Comparison of ENCODE assay signal across 1 cellular context in the genomic region with DNA sequence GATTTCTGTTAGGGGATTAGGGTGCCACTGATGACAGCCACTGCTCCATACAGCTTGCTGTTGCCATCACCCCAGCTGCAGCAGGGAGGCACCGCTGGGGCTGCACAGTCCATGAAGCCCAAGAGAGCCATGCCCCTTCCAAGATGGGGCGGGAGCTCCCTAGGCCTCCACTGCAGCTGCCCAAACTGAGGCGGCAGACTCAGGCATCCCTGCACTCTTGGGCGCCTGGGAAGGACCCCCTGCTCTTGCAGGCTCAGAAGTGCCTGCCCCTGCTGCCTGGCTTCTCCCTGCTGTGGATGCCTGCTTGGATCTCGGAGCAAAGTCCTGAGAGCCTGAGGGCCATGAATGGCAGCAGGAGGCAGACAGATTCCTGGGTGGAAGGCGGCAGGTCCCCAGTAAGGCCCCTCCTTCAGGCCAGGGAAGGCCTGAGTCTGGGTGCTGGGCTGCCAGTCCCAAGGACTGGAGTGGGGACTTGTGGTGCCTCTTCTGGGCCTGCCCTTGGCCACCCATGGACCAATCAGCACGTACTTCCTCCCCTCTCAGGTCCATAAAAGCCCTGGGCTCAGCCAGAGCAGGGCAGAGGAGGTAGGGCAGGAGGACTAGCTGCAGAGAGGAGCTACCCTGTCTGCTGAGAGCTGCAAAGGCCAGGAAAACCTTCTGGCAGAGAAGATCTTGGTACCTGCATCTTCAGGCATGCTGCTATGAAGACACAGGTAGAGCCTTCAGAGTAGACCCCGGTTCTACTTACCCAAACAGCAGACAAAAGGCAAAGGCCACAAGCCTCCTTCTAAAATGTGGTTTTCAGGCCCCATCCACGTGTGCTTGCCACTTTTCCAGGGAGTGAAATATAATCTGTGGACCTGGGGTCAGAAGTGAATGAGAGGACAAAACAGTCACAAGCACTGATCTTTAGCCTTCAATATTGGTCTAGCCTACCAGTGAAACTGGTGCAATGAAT.
TF ChIP-seq lines count a peak whose summit lies in the region.

No MANE protein-coding gene starts in this region.

TF ChIP-seq in HepG2, 621 proteins besides CTCF, POLR2A, EP300 and RAD21 (continued from another document and continues in another):
- no peak for TF ChIP-seq SMC3 (IDR thresholded peaks at IDR 0.05; ENCODE audit: low read length)
- peak; percentile 90 for TF ChIP-seq PAXIP1 (CRISPR knock-in tag; conservative IDR thresholded peaks at IDR 0.05)
- TF ChIP-seq ZNF24 (IDR thresholded peaks at IDR 0.05), result no peak; the same call in 1 of the 2 replicates
- TF ChIP-seq ZNF670 (CRISPR knock-in tag; IDR thresholded peaks at IDR 0.05; ENCODE audit: borderline replicate concordance), result peak; percentile 82; the same call in 1 of the 2 replicates
- TF ChIP-seq ZNF121 (CRISPR knock-in tag; IDR thresholded peaks at IDR 0.05), result no peak; the same call in 1 of the 2 replicates
- no peak for TF ChIP-seq KIAA2018 (CRISPR knock-in tag; IDR thresholded peaks at IDR 0.05; ENCODE audit: borderline replicate concordance)
- TF ChIP-seq ZNF17 (CRISPR knock-in tag; IDR thresholded peaks at IDR 0.05), result 0 out of 2 replicates have a peak, but pooled peaks have one; percentile 28
- TF ChIP-seq, protein P1, sequence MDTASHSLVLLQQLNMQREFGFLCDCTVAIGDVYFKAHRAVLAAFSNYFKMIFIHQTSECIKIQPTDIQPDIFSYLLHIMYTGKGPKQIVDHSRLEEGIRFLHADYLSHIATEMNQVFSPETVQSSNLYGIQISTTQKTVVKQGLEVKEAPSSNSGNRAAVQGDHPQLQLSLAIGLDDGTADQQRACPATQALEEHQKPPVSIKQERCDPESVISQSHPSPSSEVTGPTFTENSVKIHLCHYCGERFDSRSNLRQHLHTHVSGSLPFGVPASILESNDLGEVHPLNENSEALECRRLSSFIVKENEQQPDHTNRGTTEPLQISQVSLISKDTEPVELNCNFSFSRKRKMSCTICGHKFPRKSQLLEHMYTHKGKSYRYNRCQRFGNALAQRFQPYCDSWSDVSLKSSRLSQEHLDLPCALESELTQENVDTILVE (CRISPR knock-in tag; IDR thresholded peaks at IDR 0.05), result no peak
- TF ChIP-seq KLF6 (CRISPR knock-in tag; IDR thresholded peaks at IDR 0.05), result peak; percentile 39; the same call in 1 of the 2 replicates
- TF ChIP-seq FIP1L1 (IDR thresholded peaks at IDR 0.05; ENCODE audit: borderline replicate concordance, insufficient read depth, low read depth, low read length), result no peak
- no peak for TF ChIP-seq ZNF839 (CRISPR knock-in tag; IDR thresholded peaks at IDR 0.05; ENCODE audit: borderline replicate concordance)
- TF ChIP-seq, protein P2, sequence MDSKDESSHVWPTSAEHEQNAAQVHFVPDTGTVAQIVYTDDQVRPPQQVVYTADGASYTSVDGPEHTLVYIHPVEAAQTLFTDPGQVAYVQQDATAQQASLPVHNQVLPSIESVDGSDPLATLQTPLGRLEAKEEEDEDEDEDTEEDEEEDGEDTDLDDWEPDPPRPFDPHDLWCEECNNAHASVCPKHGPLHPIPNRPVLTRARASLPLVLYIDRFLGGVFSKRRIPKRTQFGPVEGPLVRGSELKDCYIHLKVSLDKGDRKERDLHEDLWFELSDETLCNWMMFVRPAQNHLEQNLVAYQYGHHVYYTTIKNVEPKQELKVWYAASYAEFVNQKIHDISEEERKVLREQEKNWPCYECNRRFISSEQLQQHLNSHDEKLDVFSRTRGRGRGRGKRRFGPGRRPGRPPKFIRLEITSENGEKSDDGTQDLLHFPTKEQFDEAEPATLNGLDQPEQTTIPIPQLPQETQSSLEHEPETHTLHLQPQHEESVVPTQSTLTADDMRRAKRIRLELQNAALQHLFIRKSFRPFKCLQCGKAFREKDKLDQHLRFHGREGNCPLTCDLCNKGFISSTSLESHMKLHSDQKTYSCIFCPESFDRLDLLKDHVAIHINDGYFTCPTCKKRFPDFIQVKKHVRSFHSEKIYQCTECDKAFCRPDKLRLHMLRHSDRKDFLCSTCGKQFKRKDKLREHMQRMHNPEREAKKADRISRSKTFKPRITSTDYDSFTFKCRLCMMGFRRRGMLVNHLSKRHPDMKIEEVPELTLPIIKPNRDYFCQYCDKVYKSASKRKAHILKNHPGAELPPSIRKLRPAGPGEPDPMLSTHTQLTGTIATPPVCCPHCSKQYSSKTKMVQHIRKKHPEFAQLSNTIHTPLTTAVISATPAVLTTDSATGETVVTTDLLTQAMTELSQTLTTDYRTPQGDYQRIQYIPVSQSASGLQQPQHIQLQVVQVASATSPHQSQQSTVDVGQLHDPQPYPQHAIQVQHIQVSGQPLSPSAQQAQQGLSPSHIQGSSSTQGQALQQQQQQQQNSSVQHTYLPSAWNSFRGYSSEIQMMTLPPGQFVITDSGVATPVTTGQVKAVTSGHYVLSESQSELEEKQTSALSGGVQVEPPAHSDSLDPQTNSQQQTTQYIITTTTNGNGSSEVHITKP (CRISPR knock-in tag; IDR thresholded peaks at IDR 0.05; ENCODE audit: low read depth), result 0 out of 2 replicates have a peak, but pooled peaks have one; percentile 29
- TF ChIP-seq, protein P3, sequence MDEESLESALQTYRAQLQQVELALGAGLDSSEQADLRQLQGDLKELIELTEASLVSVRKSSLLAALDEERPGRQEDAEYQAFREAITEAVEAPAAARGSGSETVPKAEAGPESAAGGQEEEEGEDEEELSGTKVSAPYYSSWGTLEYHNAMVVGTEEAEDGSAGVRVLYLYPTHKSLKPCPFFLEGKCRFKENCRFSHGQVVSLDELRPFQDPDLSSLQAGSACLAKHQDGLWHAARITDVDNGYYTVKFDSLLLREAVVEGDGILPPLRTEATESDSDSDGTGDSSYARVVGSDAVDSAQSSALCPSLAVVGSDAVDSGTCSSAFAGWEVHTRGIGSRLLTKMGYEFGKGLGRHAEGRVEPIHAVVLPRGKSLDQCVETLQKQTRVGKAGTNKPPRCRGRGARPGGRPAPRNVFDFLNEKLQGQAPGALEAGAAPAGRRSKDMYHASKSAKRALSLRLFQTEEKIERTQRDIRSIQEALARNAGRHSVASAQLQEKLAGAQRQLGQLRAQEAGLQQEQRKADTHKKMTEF (CRISPR knock-in tag; IDR thresholded peaks at IDR 0.05), result peak; percentile 66; the same call in 1 of the 2 replicates
- no peak for TF ChIP-seq SUZ12 (IDR thresholded peaks at IDR 0.05; ENCODE audit: low read depth, low read length)
- TF ChIP-seq MAX (IDR thresholded peaks at IDR 0.05), result peak; percentile 95
- TF ChIP-seq ZBTB7B (CRISPR knock-in tag; IDR thresholded peaks at IDR 0.05), result no peak
- 0 out of 2 replicates have a peak, but pooled peaks have one; percentile 64 for TF ChIP-seq ZBTB8A (CRISPR knock-in tag; IDR thresholded peaks at IDR 0.05; ENCODE audit: borderline replicate concordance, low read depth)
- no peak for TF ChIP-seq CBX2 (IDR thresholded peaks at IDR 0.05; ENCODE audit: low read depth, low read length)
- TF ChIP-seq CBX2 (CRISPR knock-in tag; IDR thresholded peaks at IDR 0.05; ENCODE audit: low read depth), result no peak
- 0 out of 2 replicates have a peak, but pooled peaks have one; percentile 24 for TF ChIP-seq NFATC3 (CRISPR knock-in tag; IDR thresholded peaks at IDR 0.05)
- peak; percentile 61; the same call in 1 of the 2 replicates for TF ChIP-seq ZNF441 (CRISPR knock-in tag; IDR thresholded peaks at IDR 0.05; ENCODE audit: borderline replicate concordance)
- TF ChIP-seq, protein P4, sequence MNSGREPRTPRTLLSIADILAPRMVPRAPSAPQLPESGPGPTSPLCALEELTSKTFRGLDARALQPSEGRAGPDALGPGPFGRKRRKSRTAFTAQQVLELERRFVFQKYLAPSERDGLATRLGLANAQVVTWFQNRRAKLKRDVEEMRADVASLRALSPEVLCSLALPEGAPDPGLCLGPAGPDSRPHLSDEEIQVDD (CRISPR knock-in tag; IDR thresholded peaks at IDR 0.05; ENCODE audit: borderline replicate concordance), result no peak
- TF ChIP-seq RBFOX2 (IDR thresholded peaks at IDR 0.05; ENCODE audit: low read depth, low read length), result 0 out of 2 replicates have a peak, but pooled peaks have one; percentile 28
- 0 out of 2 replicates have a peak, but pooled peaks have one; percentile 45 for TF ChIP-seq ZNF329 (CRISPR knock-in tag; IDR thresholded peaks at IDR 0.05; ENCODE audit: low read depth)
- TF ChIP-seq MEF2D (CRISPR knock-in tag; IDR thresholded peaks at IDR 0.05), result peak; percentile 57; the same call in 1 of the 2 replicates
- peak; percentile 98 for TF ChIP-seq ZFX (CRISPR knock-in tag; IDR thresholded peaks at IDR 0.05; ENCODE audit: low read depth)
- TF ChIP-seq HOMEZ (CRISPR knock-in tag; IDR thresholded peaks at IDR 0.05; ENCODE audit: low read depth), result peak; percentile 41; the same call in 1 of the 2 replicates
- peak; percentile 52 for TF ChIP-seq THAP11 (CRISPR knock-in tag; IDR thresholded peaks at IDR 0.05)
- TF ChIP-seq MAFG (CRISPR knock-in tag; IDR thresholded peaks at IDR 0.05), result no peak
- TF ChIP-seq ZNF766 (CRISPR knock-in tag; IDR thresholded peaks at IDR 0.05; ENCODE audit: borderline replicate concordance), result peak; percentile 66; the same call in 1 of the 2 replicates
